1 cellular context compared by ENCODE assay signal in genomic region chr3:135922903-135923250, GRCh38.
TF ChIP-seq lines count a peak whose summit lies in the region.

No MANE protein-coding gene starts in this region.

TF ChIP-seq in H1, 55 proteins besides CTCF, POLR2A, EP300 and RAD21:
- TF ChIP-seq BACH1 (IDR thresholded peaks at IDR 0.05; ENCODE audit: low read length), result no peak
- no peak for TF ChIP-seq TAF7 (optimal IDR thresholded peaks at IDR 0.05; ENCODE audit: borderline replicate concordance, low read depth, low read length)
- TF ChIP-seq SIRT6 (IDR thresholded peaks at IDR 0.05; ENCODE audit: low read length), result no peak
- TF ChIP-seq SIN3A (conservative IDR thresholded peaks at IDR 0.05 in 1 of 2, IDR thresholded peaks at IDR 0.05 in 1 of 2; ENCODE audit: low read depth in 1 of 2, low read length in 2 of 2), result no peak
- TF ChIP-seq SIX5 (IDR thresholded peaks at IDR 0.05; ENCODE audit: low read depth, low read length), result no peak
- no peak for TF ChIP-seq TEAD4 (IDR thresholded peaks at IDR 0.05; ENCODE audit: low read depth, low read length)
- TF ChIP-seq SP1 (IDR thresholded peaks at IDR 0.05; ENCODE audit: low read depth, low read length), result no peak
- no peak for TF ChIP-seq TAF1 (IDR thresholded peaks at IDR 0.05; ENCODE audit: low read depth, low read length)
- no peak for TF ChIP-seq RXRA (IDR thresholded peaks at IDR 0.05; ENCODE audit: insufficient read depth, low read depth, low read length)
- TF ChIP-seq, protein P1, sequence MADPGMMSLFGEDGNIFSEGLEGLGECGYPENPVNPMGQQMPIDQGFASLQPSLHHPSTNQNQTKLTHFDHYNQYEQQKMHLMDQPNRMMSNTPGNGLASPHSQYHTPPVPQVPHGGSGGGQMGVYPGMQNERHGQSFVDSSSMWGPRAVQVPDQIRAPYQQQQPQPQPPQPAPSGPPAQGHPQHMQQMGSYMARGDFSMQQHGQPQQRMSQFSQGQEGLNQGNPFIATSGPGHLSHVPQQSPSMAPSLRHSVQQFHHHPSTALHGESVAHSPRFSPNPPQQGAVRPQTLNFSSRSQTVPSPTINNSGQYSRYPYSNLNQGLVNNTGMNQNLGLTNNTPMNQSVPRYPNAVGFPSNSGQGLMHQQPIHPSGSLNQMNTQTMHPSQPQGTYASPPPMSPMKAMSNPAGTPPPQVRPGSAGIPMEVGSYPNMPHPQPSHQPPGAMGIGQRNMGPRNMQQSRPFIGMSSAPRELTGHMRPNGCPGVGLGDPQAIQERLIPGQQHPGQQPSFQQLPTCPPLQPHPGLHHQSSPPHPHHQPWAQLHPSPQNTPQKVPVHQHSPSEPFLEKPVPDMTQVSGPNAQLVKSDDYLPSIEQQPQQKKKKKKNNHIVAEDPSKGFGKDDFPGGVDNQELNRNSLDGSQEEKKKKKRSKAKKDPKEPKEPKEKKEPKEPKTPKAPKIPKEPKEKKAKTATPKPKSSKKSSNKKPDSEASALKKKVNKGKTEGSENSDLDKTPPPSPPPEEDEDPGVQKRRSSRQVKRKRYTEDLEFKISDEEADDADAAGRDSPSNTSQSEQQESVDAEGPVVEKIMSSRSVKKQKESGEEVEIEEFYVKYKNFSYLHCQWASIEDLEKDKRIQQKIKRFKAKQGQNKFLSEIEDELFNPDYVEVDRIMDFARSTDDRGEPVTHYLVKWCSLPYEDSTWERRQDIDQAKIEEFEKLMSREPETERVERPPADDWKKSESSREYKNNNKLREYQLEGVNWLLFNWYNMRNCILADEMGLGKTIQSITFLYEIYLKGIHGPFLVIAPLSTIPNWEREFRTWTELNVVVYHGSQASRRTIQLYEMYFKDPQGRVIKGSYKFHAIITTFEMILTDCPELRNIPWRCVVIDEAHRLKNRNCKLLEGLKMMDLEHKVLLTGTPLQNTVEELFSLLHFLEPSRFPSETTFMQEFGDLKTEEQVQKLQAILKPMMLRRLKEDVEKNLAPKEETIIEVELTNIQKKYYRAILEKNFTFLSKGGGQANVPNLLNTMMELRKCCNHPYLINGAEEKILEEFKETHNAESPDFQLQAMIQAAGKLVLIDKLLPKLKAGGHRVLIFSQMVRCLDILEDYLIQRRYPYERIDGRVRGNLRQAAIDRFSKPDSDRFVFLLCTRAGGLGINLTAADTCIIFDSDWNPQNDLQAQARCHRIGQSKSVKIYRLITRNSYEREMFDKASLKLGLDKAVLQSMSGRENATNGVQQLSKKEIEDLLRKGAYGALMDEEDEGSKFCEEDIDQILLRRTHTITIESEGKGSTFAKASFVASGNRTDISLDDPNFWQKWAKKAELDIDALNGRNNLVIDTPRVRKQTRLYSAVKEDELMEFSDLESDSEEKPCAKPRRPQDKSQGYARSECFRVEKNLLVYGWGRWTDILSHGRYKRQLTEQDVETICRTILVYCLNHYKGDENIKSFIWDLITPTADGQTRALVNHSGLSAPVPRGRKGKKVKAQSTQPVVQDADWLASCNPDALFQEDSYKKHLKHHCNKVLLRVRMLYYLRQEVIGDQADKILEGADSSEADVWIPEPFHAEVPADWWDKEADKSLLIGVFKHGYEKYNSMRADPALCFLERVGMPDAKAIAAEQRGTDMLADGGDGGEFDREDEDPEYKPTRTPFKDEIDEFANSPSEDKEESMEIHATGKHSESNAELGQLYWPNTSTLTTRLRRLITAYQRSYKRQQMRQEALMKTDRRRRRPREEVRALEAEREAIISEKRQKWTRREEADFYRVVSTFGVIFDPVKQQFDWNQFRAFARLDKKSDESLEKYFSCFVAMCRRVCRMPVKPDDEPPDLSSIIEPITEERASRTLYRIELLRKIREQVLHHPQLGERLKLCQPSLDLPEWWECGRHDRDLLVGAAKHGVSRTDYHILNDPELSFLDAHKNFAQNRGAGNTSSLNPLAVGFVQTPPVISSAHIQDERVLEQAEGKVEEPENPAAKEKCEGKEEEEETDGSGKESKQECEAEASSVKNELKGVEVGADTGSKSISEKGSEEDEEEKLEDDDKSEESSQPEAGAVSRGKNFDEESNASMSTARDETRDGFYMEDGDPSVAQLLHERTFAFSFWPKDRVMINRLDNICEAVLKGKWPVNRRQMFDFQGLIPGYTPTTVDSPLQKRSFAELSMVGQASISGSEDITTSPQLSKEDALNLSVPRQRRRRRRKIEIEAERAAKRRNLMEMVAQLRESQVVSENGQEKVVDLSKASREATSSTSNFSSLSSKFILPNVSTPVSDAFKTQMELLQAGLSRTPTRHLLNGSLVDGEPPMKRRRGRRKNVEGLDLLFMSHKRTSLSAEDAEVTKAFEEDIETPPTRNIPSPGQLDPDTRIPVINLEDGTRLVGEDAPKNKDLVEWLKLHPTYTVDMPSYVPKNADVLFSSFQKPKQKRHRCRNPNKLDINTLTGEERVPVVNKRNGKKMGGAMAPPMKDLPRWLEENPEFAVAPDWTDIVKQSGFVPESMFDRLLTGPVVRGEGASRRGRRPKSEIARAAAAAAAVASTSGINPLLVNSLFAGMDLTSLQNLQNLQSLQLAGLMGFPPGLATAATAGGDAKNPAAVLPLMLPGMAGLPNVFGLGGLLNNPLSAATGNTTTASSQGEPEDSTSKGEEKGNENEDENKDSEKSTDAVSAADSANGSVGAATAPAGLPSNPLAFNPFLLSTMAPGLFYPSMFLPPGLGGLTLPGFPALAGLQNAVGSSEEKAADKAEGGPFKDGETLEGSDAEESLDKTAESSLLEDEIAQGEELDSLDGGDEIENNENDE (IDR thresholded peaks at IDR 0.05; ENCODE audit: insufficient replicate concordance, low read length), result no peak
- TF ChIP-seq NANOG (IDR thresholded peaks at IDR 0.05; ENCODE audit: insufficient read depth, low read depth, low read length, poor library complexity, severe bottlenecking), result no peak
- no peak for TF ChIP-seq CHD2 (IDR thresholded peaks at IDR 0.05; ENCODE audit: low read length)
- TF ChIP-seq, protein P2, sequence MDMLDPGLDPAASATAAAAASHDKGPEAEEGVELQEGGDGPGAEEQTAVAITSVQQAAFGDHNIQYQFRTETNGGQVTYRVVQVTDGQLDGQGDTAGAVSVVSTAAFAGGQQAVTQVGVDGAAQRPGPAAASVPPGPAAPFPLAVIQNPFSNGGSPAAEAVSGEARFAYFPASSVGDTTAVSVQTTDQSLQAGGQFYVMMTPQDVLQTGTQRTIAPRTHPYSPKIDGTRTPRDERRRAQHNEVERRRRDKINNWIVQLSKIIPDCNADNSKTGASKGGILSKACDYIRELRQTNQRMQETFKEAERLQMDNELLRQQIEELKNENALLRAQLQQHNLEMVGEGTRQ (IDR thresholded peaks at IDR 0.05; ENCODE audit: low read length), result no peak
- TF ChIP-seq HDAC2 (IDR thresholded peaks at IDR 0.05; ENCODE audit: borderline replicate concordance in 1 of 2, low read depth in 2 of 2, low read length in 2 of 2), result no peak
- TF ChIP-seq GTF2F1 (IDR thresholded peaks at IDR 0.05; ENCODE audit: borderline replicate concordance, low read depth, low read length), result no peak
- TF ChIP-seq JUN (IDR thresholded peaks at IDR 0.05; ENCODE audit: low read depth, low read length), result no peak
- TF ChIP-seq TBP (IDR thresholded peaks at IDR 0.05; ENCODE audit: low read depth, low read length), result no peak
- no peak for TF ChIP-seq E2F6 (IDR thresholded peaks at IDR 0.05)
